In genomic region chr10:26556756-26557640, GRCh38 we compare ENCODE assay signal across 8 cellular contexts.
A peak's percentile ranks its signal among the peaks of the same experiment; 100 is the strongest.
DNase-seq lines count a peak whose midpoint lies in the region; ATAC-seq and TF ChIP-seq lines count a peak whose summit lies in the region.

No MANE protein-coding gene starts in this region.

- 17% methylated on average over 9 of the region's 9 CpGs for WGBS in suprapubic skin

- H3K9me3 ChIP-seq in HUES6 (ENCODE audit: control insufficient read depth, insufficient read depth, low read depth, low read length), result no peaks in the 10 kb centered on the region
- H3K9me3 ChIP-seq in suprapubic skin, result no peaks in the 10 kb centered on the region

- H3K4me3 ChIP-seq in HUES6 (ENCODE audit: low read depth, low read length), result peak overlapping the region; percentile 11; the same call in 1 of the 2 replicates
- H3K4me3 ChIP-seq in suprapubic skin, result no peak overlapping the region

- H3K27ac ChIP-seq in HUES6 (ENCODE audit: low read depth, low read length) (no peak overlapping the region), suprapubic skin (peak overlapping the region; percentile 38)

- no peak for ATAC-seq in GM18870 (IDR thresholded peaks at IDR 0.05; ENCODE audit: unreplicated experiment)

- H3K4me1 ChIP-seq in HUES6 (ENCODE audit: control insufficient read depth, insufficient read depth, low read length) (peaks cover 13% of the 10 kb centered on the region), suprapubic skin (peaks cover 17% of the 10 kb centered on the region)

- TF ChIP-seq POLR2A in suprapubic skin (IDR thresholded peaks at IDR 0.05), result no peak

- DNase-seq in activated T-cell treated with anti-CD3 and anti-CD28 coated beads for 1 hour (ENCODE audit: low read depth), result peak; percentile 12
- no peak for DNase-seq in activated T-cell treated with anti-CD3 and anti-CD28 coated beads, Interleukin-2, amount 50 U/mL, for 1 hour
- peak; percentile 76 for DNase-seq in RPMI7951 (ENCODE audit: low read depth)
- DNase-seq in T47D (ENCODE audit: low read depth in 1 of 2, low spot score in 1 of 2), result peak; percentile 65 to 73
- DNase-seq in iris pigment epithelial cell (ENCODE audit: low read depth), result peak; percentile 52
- no peak for DNase-seq in suprapubic skin (ENCODE audit: low spot score in 2 of 2)

- TF ChIP-seq EP300 in suprapubic skin (IDR thresholded peaks at IDR 0.05), result no peak

- peak; percentile 50 to 76 for TF ChIP-seq CTCF in suprapubic skin (IDR thresholded peaks at IDR 0.05)

- H3K9ac ChIP-seq in HUES6 (ENCODE audit: low read length), result no peak overlapping the region

- H3K27me3 ChIP-seq in HUES6 (ENCODE audit: control insufficient read depth, insufficient read depth, low read length) (no peaks in the 10 kb centered on the region), suprapubic skin (no peaks in the 10 kb centered on the region)

- no peaks in the 10 kb centered on the region for H3K36me3 ChIP-seq in HUES6 (ENCODE audit: control insufficient read depth, insufficient read depth, low read length)
- no peaks in the 10 kb centered on the region for H3K36me3 ChIP-seq in suprapubic skin

- in situ Hi-C loops in T47D (cut with HindIII; ENCODE audit: low pct_unique_long_range_greater_than_20kb, low sequenced_read_pairs), result no loop called here

Comparison
In these comparisons a context has a peak if more than half of its experiments do, and no peak if none do; other contexts are left out.
1. DNase-seq: peak in activated T-cell treated with anti-CD3 and anti-CD28 coated beads for 1 hour (single experiment), RPMI7951 (single experiment), T47D (2 of 2) and iris pigment epithelial cell (single experiment); none in activated T-cell treated with anti-CD3 and anti-CD28 coated beads, Interleukin-2, amount 50 U/mL, for 1 hour (single experiment) and suprapubic skin (0 of 2).